Comparison of ENCODE assay signal across 21 cellular contexts in genomic region chr1:15945011-15945831, GRCh38. TPM values are rescaled to one million over a fixed set of nuclear protein-coding genes. Genes with fewer than 3 reads are reported as not detected.
DNase-seq lines count a peak whose midpoint lies in the region; ATAC-seq and TF ChIP-seq lines count a peak whose summit lies in the region.
"Had no signal": no experiment of that assay in that cellular context is flagged by ENCODE, and none has a peak within 500 bp of the region (broad histone marks: within the 10 kb centered on the region; RNA-seq: fewer than 3 reads in every experiment).

No MANE protein-coding gene starts in this region.

- peaks cover 26% of the 10 kb centered on the region for H3K4me1 ChIP-seq in CD4-positive, alpha-beta memory T cell (ENCODE audit: insufficient read depth, low read length)

- H3K4me3 ChIP-seq in CD4-positive, alpha-beta memory T cell (ENCODE audit: low read length in 2 of 2) = no peak overlapping the region
- H3K4me3 ChIP-seq: A549 had no signal

- H3K27me3 ChIP-seq in CD4-positive, alpha-beta memory T cell (ENCODE audit: insufficient read depth, low read length) = no peaks in the 10 kb centered on the region

- H3K27me3 Mint-ChIP-seq in activated T-cell treated with anti-CD3 and anti-CD28 coated beads, Interleukin-2, amount 50 U/mL, for 72 hours (ENCODE audit: low read depth) = no peaks in the 10 kb centered on the region
- H3K27me3 Mint-ChIP-seq in stimulated activated naive B cell treated with anti-CD40 and anti-IgM and Interleukin-4, amounts not matched to agents 10 μg/mL and 1 μg/mL and 100 μg/mL, for 72 hours = no peaks in the 10 kb centered on the region
- no peaks in the 10 kb centered on the region for H3K27me3 Mint-ChIP-seq in CD4-positive, alpha-beta memory T cell

- CTCF ChIA-PET in RWPE1 (lab: Yijun Ruan, JAX) = no interaction called here
- CTCF ChIA-PET in CD4-positive, alpha-beta memory T cell (lab: Charles Lee; ENCODE audit: partially characterized antibody) = no interaction called here

- intact Hi-C loops in CD4-positive, alpha-beta memory T cell (cut with micrococcal nuclease) = no loop called here

- peak overlapping the region; percentile 100 for H3K27ac ChIP-seq in RWPE1
- no peak overlapping the region for H3K27ac ChIP-seq in CD4-positive, alpha-beta memory T cell (ENCODE audit: low read depth, low read length)
- H3K27ac ChIP-seq: A549 had no signal

- H3K36me3 ChIP-seq in CD4-positive, alpha-beta memory T cell (ENCODE audit: insufficient read depth, low read length) = peaks cover 58% of the 10 kb centered on the region

- H3K4me3 Mint-ChIP-seq in activated T-cell treated with anti-CD3 and anti-CD28 coated beads, Interleukin-2, amount 50 U/mL, for 72 hours = no peak overlapping the region
- H3K4me3 Mint-ChIP-seq in stimulated activated naive B cell treated with anti-CD40 and anti-IgM and Interleukin-4, amounts not matched to agents 10 μg/mL and 1 μg/mL and 100 μg/mL, for 72 hours = peak overlapping the region in 1 of 2 donors; percentile 19
- H3K4me3 Mint-ChIP-seq in CD4-positive, alpha-beta memory T cell = no peak overlapping the region
- H3K4me3 Mint-ChIP-seq: H9 had no signal

- no peak for TF ChIP-seq CTCF in RWPE1 (conservative IDR thresholded peaks at IDR 0.05; ENCODE audit: low read depth)

- H3K9me3 ChIP-seq in CD4-positive, alpha-beta memory T cell (ENCODE audit: control insufficient read depth in 1 of 2, low read length in 2 of 2) = no peaks in the 10 kb centered on the region
- H3K9me3 ChIP-seq: A549 had no signal

- peak overlapping the region; percentile 24 for H3K27ac Mint-ChIP-seq in activated T-cell treated with anti-CD3 and anti-CD28 coated beads, Interleukin-2, amount 50 U/mL, for 72 hours
- peak overlapping the region; percentile 79 for H3K27ac Mint-ChIP-seq in stimulated activated naive B cell treated with anti-CD40 and anti-IgM and Interleukin-4, amounts not matched to agents 10 μg/mL and 1 μg/mL and 100 μg/mL, for 72 hours
- peak overlapping the region in 1 of 7 donors; percentile 4 for H3K27ac Mint-ChIP-seq in CD4-positive, alpha-beta memory T cell

- H3K4me1 Mint-ChIP-seq in activated T-cell treated with anti-CD3 and anti-CD28 coated beads, Interleukin-2, amount 50 U/mL, for 72 hours (ENCODE audit: low read depth) = peaks cover 35% of the 10 kb centered on the region
- peaks cover 31 to 43% of the 10 kb centered on the region in 2 donors for H3K4me1 Mint-ChIP-seq in stimulated activated naive B cell treated with anti-CD40 and anti-IgM and Interleukin-4, amounts not matched to agents 10 μg/mL and 1 μg/mL and 100 μg/mL, for 72 hours
- peaks cover 22 to 39% (median 25%) of the 10 kb centered on the region in 4 donors for H3K4me1 Mint-ChIP-seq in CD4-positive, alpha-beta memory T cell

- POLR2A ChIA-PET in RWPE1 (lab: Yijun Ruan, JAX; ENCODE audit: low non-redundant PET) = no interaction called here
- POLR2A ChIA-PET in CD4-positive, alpha-beta memory T cell (lab: Charles Lee; ENCODE audit: partially characterized antibody) = no interaction called here

- DNase-seq in activated T-cell treated with anti-CD3 and anti-CD28 coated beads, Interleukin-2, amount 50 U/mL, for 72 hours = no peak
- no peak for DNase-seq in activated T-cell treated with anti-CD3 and anti-CD28 coated beads, Interleukin-2, amount 50 U/mL, for 1 hour
- no peak for DNase-seq in RWPE1 (ENCODE audit: low spot score)
- peak; percentile 45 for DNase-seq in left lobe of liver (ENCODE audit: low spot score)
- no peak for DNase-seq in stimulated activated naive B cell treated with anti-CD40 and anti-IgM and Interleukin-4, amounts not matched to agents 10 μg/mL and 1 μg/mL and 100 μg/mL, for 72 hours
- DNase-seq in CD4-positive, alpha-beta memory T cell = no peak
- DNase-seq: C1 segment of cervical spinal cord; DMS 273 treated with DMSO at 0.1 percent for 48 hours; H9; MV-4-11; NCI-H1417 treated with DMSO at 0.1 percent for 48 hours; NCI-H1930; NCI-H2171; NCI-H446 treated with DMSO at 0.1 percent for 48 hours; NK-92 treated with Interleukin-12 subunit alpha and Interleukin-12 subunit beta, amount 100 ng/mL, for 24 hours; SIG-M5 had no signal

- no peak for ATAC-seq in activated T-cell treated with anti-CD3 and anti-CD28 coated beads, Interleukin-2, amount 50 U/mL, for 72 hours (replicated peaks in 1 of 2)
- no peak for ATAC-seq in left lobe of liver
- ATAC-seq in stimulated activated naive B cell treated with anti-CD40 and anti-IgM and Interleukin-4, amounts not matched to agents 10 μg/mL and 1 μg/mL and 100 μg/mL, for 72 hours (replicated peaks) = no peak
- ATAC-seq in HG02571 (IDR thresholded peaks at IDR 0.05; ENCODE audit: unreplicated experiment) = no peak
- ATAC-seq in HG03457 (IDR thresholded peaks at IDR 0.05; ENCODE audit: unreplicated experiment) = no peak
- ATAC-seq: A549 had no signal

- H3K36me3 Mint-ChIP-seq in activated T-cell treated with anti-CD3 and anti-CD28 coated beads, Interleukin-2, amount 50 U/mL, for 72 hours (ENCODE audit: insufficient read depth in 2 of 2) = peaks cover 3 to 11% of the 10 kb centered on the region in 2 donors
- peaks cover 40 to 48% of the 10 kb centered on the region in 2 donors for H3K36me3 Mint-ChIP-seq in stimulated activated naive B cell treated with anti-CD40 and anti-IgM and Interleukin-4, amounts not matched to agents 10 μg/mL and 1 μg/mL and 100 μg/mL, for 72 hours
- H3K36me3 Mint-ChIP-seq in CD4-positive, alpha-beta memory T cell = peaks cover 20 to 53% of the 10 kb centered on the region in 2 donors

- H3K9me3 Mint-ChIP-seq in activated T-cell treated with anti-CD3 and anti-CD28 coated beads, Interleukin-2, amount 50 U/mL, for 72 hours = no peaks in the 10 kb centered on the region
- no peaks in the 10 kb centered on the region for H3K9me3 Mint-ChIP-seq in stimulated activated naive B cell treated with anti-CD40 and anti-IgM and Interleukin-4, amounts not matched to agents 10 μg/mL and 1 μg/mL and 100 μg/mL, for 72 hours
- H3K9me3 Mint-ChIP-seq in CD4-positive, alpha-beta memory T cell = no peaks in the 10 kb centered on the region
- H3K9me3 Mint-ChIP-seq: H9 had no signal

RNA-seq across cellular contexts. Expression of gene ZBTB17, which starts 30.7 kb away (rescaled TPM):
- 10 to 100 TPM; 76.0 to 84.1 TPM for total RNA-seq in activated T-cell treated with anti-CD3 and anti-CD28 coated beads, Interleukin-2, amount 50 U/mL, for 72 hours
- total RNA-seq in left lobe of liver = 14.3 TPM
- 10 to 100 TPM; 52.6 to 61.0 TPM for total RNA-seq in CD4-positive, alpha-beta memory T cell
- polyA plus RNA-seq in CD4-positive, alpha-beta memory T cell = 10 to 100 TPM in 1 of 2 donors, 1 to 10 TPM in 1; 5.2 to 24.3 TPM

RNA-seq across cellular contexts. Expression of gene SRARP, which starts 58.8 kb away (rescaled TPM):
- total RNA-seq in activated T-cell treated with anti-CD3 and anti-CD28 coated beads, Interleukin-2, amount 50 U/mL, for 72 hours = not detected
- total RNA-seq in left lobe of liver = not detected
- not detected for total RNA-seq in CD4-positive, alpha-beta memory T cell
- polyA plus RNA-seq in CD4-positive, alpha-beta memory T cell = not detected
- total RNA-seq: H9, OCI-LY7, RPMI7951 had no signal
- polyA plus RNA-seq: A549 had no signal
